In genomic region chr3:191388823-191389222, GRCh38 we compare ENCODE assay signal across 15 cellular contexts. TPM values are rescaled to one million over a fixed set of nuclear protein-coding genes. Genes with fewer than 3 reads are reported as not detected.
DNase-seq lines count a peak whose midpoint lies in the region; ATAC-seq and TF ChIP-seq lines count a peak whose summit lies in the region.
"Had no signal": no experiment of that assay in that cellular context is flagged by ENCODE, and none has a peak within 500 bp of the region (broad histone marks: within the 10 kb centered on the region; RNA-seq: fewer than 3 reads in every experiment).

No MANE protein-coding gene starts in this region.

- H3K4me1 ChIP-seq in endodermal cell (ENCODE audit: control insufficient read depth, insufficient read depth, low read length) (no peaks in the 10 kb centered on the region), osteoblast (ENCODE audit: insufficient read depth, low read length) (peaks cover 7% of the 10 kb centered on the region)

- no peak for ATAC-seq in HG03442 (IDR thresholded peaks at IDR 0.05; ENCODE audit: unreplicated experiment)
- ATAC-seq in HG03039 (IDR thresholded peaks at IDR 0.05; ENCODE audit: unreplicated experiment) = no peak
- no peak for ATAC-seq in GM19351 (IDR thresholded peaks at IDR 0.05; ENCODE audit: unreplicated experiment)

- H3K4me3 ChIP-seq in GM06990 (replicated peaks; ENCODE audit: low read depth, low read length) = no peak overlapping the region
- no peak overlapping the region for H3K4me3 ChIP-seq in LNCaP clone FGC (ENCODE audit: low read depth, low read length)
- no peak overlapping the region for H3K4me3 ChIP-seq in endodermal cell (ENCODE audit: low read length)
- no peak overlapping the region for H3K4me3 ChIP-seq in osteoblast (ENCODE audit: insufficient read depth, low read length)
- H3K4me3 ChIP-seq: thyroid gland had no signal

- no peaks in the 10 kb centered on the region for H4K20me1 ChIP-seq in osteoblast (ENCODE audit: insufficient read depth, low read length)

- DNase-seq in GM06990 (ENCODE audit: extremely low read depth, insufficient read length) (no peak), LNCaP clone FGC (ENCODE audit: low read depth) (no peak), endodermal cell (no peak), osteoblast (ENCODE audit: insufficient read length, low spot score, missing footprints) (no peak), DMS53 treated with DMSO at 0.1 percent for 48 hours (lab: John Stamatoyannopoulos, UW; ENCODE audit: unreplicated experiment) (no peak)
- DNase-seq: activated CD4-positive, alpha-beta memory T cell treated with anti-CD3 and anti-CD28 coated beads, Interleukin-2, amount 10 ng/mL, durations not matched to agents 7 days and 5 days; activated naive CD8-positive, alpha-beta T cell treated with anti-CD3 and anti-CD28 coated beads, Interleukin-2, amount 10 ng/mL, durations not matched to agents 7 days and 5 days; EL; MV-4-11; NCI-H446 treated with DMSO at 0.1 percent for 48 hours; posterior cingulate gyrus; thyroid gland had no signal

- peaks cover 5% of the 10 kb centered on the region for H3K4me1 Mint-ChIP-seq in endodermal cell
- H3K4me1 Mint-ChIP-seq: activated CD4-positive, alpha-beta memory T cell treated with anti-CD3 and anti-CD28 coated beads, Interleukin-2, amount 10 ng/mL, durations not matched to agents 7 days and 5 days; activated naive CD8-positive, alpha-beta T cell treated with anti-CD3 and anti-CD28 coated beads, Interleukin-2, amount 10 ng/mL, durations not matched to agents 7 days and 5 days had no signal

- H2AFZ ChIP-seq in osteoblast (ENCODE audit: low read length) = no peak overlapping the region

- H3K27me3 ChIP-seq in GM06990 (replicated peaks; ENCODE audit: control insufficient read depth, insufficient read depth, low read length) = no peaks in the 10 kb centered on the region
- H3K27me3 ChIP-seq in endodermal cell (ENCODE audit: control insufficient read depth, insufficient read depth, low read length, poor library complexity, severe bottlenecking) = no peaks in the 10 kb centered on the region
- no peaks in the 10 kb centered on the region for H3K27me3 ChIP-seq in osteoblast (ENCODE audit: insufficient read depth, low read length)
- H3K27me3 ChIP-seq: thyroid gland had no signal

- no CpG with 5 or more reads among the region's 1 CpG for WGBS in endodermal cell (ENCODE audit: insufficient coverage in 1 of 2, insufficient read length in 1 of 2), 2 experiments

- H3K4me3 Mint-ChIP-seq in endodermal cell = no peak overlapping the region
- H3K4me3 Mint-ChIP-seq: activated CD4-positive, alpha-beta memory T cell treated with anti-CD3 and anti-CD28 coated beads, Interleukin-2, amount 10 ng/mL, durations not matched to agents 7 days and 5 days; activated naive CD8-positive, alpha-beta T cell treated with anti-CD3 and anti-CD28 coated beads, Interleukin-2, amount 10 ng/mL, durations not matched to agents 7 days and 5 days had no signal

- no peak overlapping the region for H3K27ac Mint-ChIP-seq in endodermal cell
- H3K27ac Mint-ChIP-seq: activated CD4-positive, alpha-beta memory T cell treated with anti-CD3 and anti-CD28 coated beads, Interleukin-2, amount 10 ng/mL, durations not matched to agents 7 days and 5 days; activated naive CD8-positive, alpha-beta T cell treated with anti-CD3 and anti-CD28 coated beads, Interleukin-2, amount 10 ng/mL, durations not matched to agents 7 days and 5 days had no signal

- H3K9me3 Mint-ChIP-seq in endodermal cell = no peaks in the 10 kb centered on the region
- H3K9me3 Mint-ChIP-seq: activated CD4-positive, alpha-beta memory T cell treated with anti-CD3 and anti-CD28 coated beads, Interleukin-2, amount 10 ng/mL, durations not matched to agents 7 days and 5 days; activated naive CD8-positive, alpha-beta T cell treated with anti-CD3 and anti-CD28 coated beads, Interleukin-2, amount 10 ng/mL, durations not matched to agents 7 days and 5 days had no signal

- no peak overlapping the region for H3K9ac ChIP-seq in endodermal cell (ENCODE audit: extremely low read depth, low read length, poor library complexity, severe bottlenecking)

- peaks cover 2% of the 10 kb centered on the region for H3K79me2 ChIP-seq in osteoblast (ENCODE audit: insufficient read depth, low read length)

- H3K36me3 Mint-ChIP-seq in endodermal cell (ENCODE audit: low read depth) = peaks cover 47% of the 10 kb centered on the region
- H3K36me3 Mint-ChIP-seq: activated naive CD8-positive, alpha-beta T cell treated with anti-CD3 and anti-CD28 coated beads, Interleukin-2, amount 10 ng/mL, durations not matched to agents 7 days and 5 days had no signal

- TF ChIP-seq CTCF in GM06990 (IDR thresholded peaks at IDR 0.05; ENCODE audit: insufficient read depth, low read length, poor library complexity, severe bottlenecking) (peak; percentile 15), LNCaP clone FGC (IDR thresholded peaks at IDR 0.05; ENCODE audit: control insufficient read depth, extremely low read depth, insufficient read depth) (peak; percentile 40), endodermal cell (conservative IDR thresholded peaks at IDR 0.05) (peak; percentile 46), osteoblast (IDR thresholded peaks at IDR 0.05; ENCODE audit: extremely low read depth, low read depth, low read length) (peak; percentile 43)

- no peaks in the 10 kb centered on the region for H3K27me3 Mint-ChIP-seq in endodermal cell (ENCODE audit: insufficient read depth)
- H3K27me3 Mint-ChIP-seq: activated CD4-positive, alpha-beta memory T cell treated with anti-CD3 and anti-CD28 coated beads, Interleukin-2, amount 10 ng/mL, durations not matched to agents 7 days and 5 days; activated naive CD8-positive, alpha-beta T cell treated with anti-CD3 and anti-CD28 coated beads, Interleukin-2, amount 10 ng/mL, durations not matched to agents 7 days and 5 days had no signal

- no peaks in the 10 kb centered on the region for H3K36me3 ChIP-seq in GM06990 (ENCODE audit: control insufficient read depth, insufficient read depth, low read length)
- H3K36me3 ChIP-seq in endodermal cell (ENCODE audit: control insufficient read depth, insufficient read depth, low read length) = peaks cover 54% of the 10 kb centered on the region
- peaks cover 9% of the 10 kb centered on the region for H3K36me3 ChIP-seq in osteoblast (ENCODE audit: insufficient read depth, low read length)

- H3K9me3 ChIP-seq in endodermal cell (ENCODE audit: control insufficient read depth, low read length) (no peaks in the 10 kb centered on the region), osteoblast (ENCODE audit: low read depth, low read length) (no peaks in the 10 kb centered on the region)
- H3K9me3 ChIP-seq: thyroid gland had no signal

- H3K27ac ChIP-seq in endodermal cell (ENCODE audit: low read depth, low read length) (no peak overlapping the region), osteoblast (ENCODE audit: low read depth, low read length) (no peak overlapping the region)

- H3K4me2 ChIP-seq in osteoblast (ENCODE audit: insufficient read depth, low read length) = no peak overlapping the region

RNA-seq across cellular contexts. Expression of gene UTS2B, which starts 58.5 kb away (rescaled TPM):
- total RNA-seq in endodermal cell (under 1 TPM in 1 of 2 donors, not detected in 1; 0.90 TPM), osteoblast (0.59 and 1.1 TPM in 2 replicates)
- 0.36 TPM for polyA plus RNA-seq in endodermal cell (2013, experiment 1 of 2)
- polyA plus RNA-seq in endodermal cell (2013, experiment 2 of 2) = not detected
- total RNA-seq: activated CD4-positive, alpha-beta memory T cell treated with anti-CD3 and anti-CD28 coated beads, Interleukin-2, amount 10 ng/mL, durations not matched to agents 7 days and 5 days; activated naive CD8-positive, alpha-beta T cell treated with anti-CD3 and anti-CD28 coated beads, Interleukin-2, amount 10 ng/mL, durations not matched to agents 7 days and 5 days had no signal

RNA-seq across cellular contexts. Expression of gene CCDC50, which starts 59.6 kb away (rescaled TPM):
- total RNA-seq in endodermal cell = 10 to 100 TPM; 41.8 to 48.6 TPM
- 62.5 TPM for polyA plus RNA-seq in endodermal cell (2013, experiment 1 of 2)
- polyA plus RNA-seq in endodermal cell (2013, experiment 2 of 2) = 65.1 TPM
- total RNA-seq in osteoblast = 74.8 and 78.2 TPM in 2 replicates
